ENCODE assay signal across 1 cellular context in the genomic region with DNA sequence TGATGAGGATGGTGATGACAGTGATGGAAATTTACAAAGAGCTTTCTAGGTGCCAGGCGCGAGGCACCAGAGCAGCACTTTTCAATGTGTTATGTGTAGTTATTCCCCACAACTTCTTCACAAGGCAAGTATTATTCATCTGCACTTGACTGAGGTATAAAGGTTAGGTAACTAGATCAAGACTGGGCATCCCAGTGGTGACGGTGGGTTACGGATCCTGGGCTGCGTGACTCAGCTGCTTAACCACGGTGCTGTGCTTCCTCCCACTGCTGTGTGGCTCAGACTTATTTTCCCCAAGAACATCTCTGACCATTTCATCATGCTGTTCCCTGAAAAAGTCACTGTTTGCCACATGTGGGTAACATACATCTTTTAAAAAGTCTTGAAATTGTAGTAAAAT.
TF ChIP-seq lines count a peak whose summit lies in the region.

No MANE protein-coding gene starts in this region.

TF ChIP-seq in HepG2, 621 proteins besides CTCF, POLR2A, EP300 and RAD21:
- TF ChIP-seq JUND (CRISPR knock-in tag; IDR thresholded peaks at IDR 0.05) (no peak), HNRNPL (IDR thresholded peaks at IDR 0.05; ENCODE audit: low read depth, low read length) (no peak), ZNF768 (CRISPR knock-in tag; IDR thresholded peaks at IDR 0.05) (no peak), ZNF225 (CRISPR knock-in tag; IDR thresholded peaks at IDR 0.05) (no peak), ZNF282 (IDR thresholded peaks at IDR 0.05; ENCODE audit: partially characterized antibody) (no peak), ZMYM2 (CRISPR knock-in tag; IDR thresholded peaks at IDR 0.05) (no peak), ADNP (CRISPR knock-in tag; IDR thresholded peaks at IDR 0.05) (no peak), ZNF260 (CRISPR knock-in tag; IDR thresholded peaks at IDR 0.05; ENCODE audit: borderline replicate concordance, low read depth) (no peak), ZNF143 (CRISPR knock-in tag; IDR thresholded peaks at IDR 0.05) (no peak), ARID2 (CRISPR knock-in tag; IDR thresholded peaks at IDR 0.05; ENCODE audit: borderline replicate concordance) (no peak)
- TF ChIP-seq, protein P1, sequence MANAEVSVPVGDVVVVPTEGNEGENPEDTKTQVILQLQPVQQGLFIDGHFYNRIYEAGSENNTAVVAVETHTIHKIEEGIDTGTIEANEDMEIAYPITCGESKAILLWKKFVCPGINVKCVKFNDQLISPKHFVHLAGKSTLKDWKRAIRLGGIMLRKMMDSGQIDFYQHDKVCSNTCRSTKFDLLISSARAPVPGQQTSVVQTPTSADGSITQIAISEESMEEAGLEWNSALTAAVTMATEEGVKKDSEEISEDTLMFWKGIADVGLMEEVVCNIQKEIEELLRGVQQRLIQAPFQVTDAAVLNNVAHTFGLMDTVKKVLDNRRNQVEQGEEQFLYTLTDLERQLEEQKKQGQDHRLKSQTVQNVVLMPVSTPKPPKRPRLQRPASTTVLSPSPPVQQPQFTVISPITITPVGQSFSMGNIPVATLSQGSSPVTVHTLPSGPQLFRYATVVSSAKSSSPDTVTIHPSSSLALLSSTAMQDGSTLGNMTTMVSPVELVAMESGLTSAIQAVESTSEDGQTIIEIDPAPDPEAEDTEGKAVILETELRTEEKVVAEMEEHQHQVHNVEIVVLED (CRISPR knock-in tag; IDR thresholded peaks at IDR 0.05; ENCODE audit: borderline replicate concordance): no peak
- TF ChIP-seq, protein P2, sequence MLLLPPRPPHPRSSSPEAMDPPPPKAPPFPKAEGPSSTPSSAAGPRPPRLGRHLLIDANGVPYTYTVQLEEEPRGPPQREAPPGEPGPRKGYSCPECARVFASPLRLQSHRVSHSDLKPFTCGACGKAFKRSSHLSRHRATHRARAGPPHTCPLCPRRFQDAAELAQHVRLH (CRISPR knock-in tag; IDR thresholded peaks at IDR 0.05; ENCODE audit: borderline replicate concordance, low read depth): no peak
- TF ChIP-seq, protein P3, sequence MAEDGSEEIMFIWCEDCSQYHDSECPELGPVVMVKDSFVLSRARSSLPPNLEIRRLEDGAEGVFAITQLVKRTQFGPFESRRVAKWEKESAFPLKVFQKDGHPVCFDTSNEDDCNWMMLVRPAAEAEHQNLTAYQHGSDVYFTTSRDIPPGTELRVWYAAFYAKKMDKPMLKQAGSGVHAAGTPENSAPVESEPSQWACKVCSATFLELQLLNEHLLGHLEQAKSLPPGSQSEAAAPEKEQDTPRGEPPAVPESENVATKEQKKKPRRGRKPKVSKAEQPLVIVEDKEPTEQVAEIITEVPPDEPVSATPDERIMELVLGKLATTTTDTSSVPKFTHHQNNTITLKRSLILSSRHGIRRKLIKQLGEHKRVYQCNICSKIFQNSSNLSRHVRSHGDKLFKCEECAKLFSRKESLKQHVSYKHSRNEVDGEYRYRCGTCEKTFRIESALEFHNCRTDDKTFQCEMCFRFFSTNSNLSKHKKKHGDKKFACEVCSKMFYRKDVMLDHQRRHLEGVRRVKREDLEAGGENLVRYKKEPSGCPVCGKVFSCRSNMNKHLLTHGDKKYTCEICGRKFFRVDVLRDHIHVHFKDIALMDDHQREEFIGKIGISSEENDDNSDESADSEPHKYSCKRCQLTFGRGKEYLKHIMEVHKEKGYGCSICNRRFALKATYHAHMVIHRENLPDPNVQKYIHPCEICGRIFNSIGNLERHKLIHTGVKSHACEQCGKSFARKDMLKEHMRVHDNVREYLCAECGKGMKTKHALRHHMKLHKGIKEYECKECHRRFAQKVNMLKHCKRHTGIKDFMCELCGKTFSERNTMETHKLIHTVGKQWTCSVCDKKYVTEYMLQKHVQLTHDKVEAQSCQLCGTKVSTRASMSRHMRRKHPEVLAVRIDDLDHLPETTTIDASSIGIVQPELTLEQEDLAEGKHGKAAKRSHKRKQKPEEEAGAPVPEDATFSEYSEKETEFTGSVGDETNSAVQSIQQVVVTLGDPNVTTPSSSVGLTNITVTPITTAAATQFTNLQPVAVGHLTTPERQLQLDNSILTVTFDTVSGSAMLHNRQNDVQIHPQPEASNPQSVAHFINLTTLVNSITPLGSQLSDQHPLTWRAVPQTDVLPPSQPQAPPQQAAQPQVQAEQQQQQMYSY (CRISPR knock-in tag; IDR thresholded peaks at IDR 0.05): no peak
- TF ChIP-seq, protein P4, sequence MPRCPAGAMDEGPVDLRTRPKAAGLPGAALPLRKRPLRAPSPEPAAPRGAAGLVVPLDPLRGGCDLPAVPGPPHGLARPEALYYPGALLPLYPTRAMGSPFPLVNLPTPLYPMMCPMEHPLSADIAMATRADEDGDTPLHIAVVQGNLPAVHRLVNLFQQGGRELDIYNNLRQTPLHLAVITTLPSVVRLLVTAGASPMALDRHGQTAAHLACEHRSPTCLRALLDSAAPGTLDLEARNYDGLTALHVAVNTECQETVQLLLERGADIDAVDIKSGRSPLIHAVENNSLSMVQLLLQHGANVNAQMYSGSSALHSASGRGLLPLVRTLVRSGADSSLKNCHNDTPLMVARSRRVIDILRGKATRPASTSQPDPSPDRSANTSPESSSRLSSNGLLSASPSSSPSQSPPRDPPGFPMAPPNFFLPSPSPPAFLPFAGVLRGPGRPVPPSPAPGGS (CRISPR knock-in tag; IDR thresholded peaks at IDR 0.05): no peak
TF ChIP-seq in HepG2: peak in this region for 0.
